ENCODE assay signal across 10 cellular contexts in the genomic region with DNA sequence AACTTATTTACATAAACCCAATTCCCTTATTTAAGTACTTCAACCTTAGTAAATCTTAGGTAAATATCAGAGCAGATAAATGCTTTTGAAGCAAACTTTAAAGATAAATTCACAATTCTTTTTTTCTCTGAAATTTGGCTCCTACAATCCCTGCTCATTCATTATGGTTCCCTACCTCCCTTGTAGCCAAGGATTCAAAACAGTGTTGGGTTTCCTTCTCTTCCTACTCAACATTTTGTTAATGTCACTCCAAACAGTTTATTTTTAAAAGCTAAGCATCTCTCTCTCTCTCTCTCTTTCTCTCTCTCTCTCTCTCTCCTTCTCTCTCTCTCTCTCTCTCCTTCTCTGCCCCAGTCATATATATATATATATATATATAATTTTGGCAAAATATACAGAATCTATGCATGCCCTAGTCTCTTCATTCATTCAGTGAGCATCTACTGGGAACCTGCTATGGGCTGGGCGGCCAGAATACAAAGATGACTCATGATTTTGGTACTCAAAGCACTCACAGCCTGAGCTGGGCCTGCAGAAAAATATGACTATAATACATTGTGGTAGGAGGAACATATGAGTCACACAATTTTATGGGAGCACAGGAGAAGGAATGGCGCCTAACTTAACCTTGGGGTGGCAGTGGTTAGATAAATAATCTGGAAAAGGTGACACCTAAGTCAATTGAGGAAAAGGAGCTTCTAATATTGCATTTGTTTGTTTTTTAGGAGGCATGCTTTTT.
DNase-seq lines count a peak whose midpoint lies in the region; TF ChIP-seq lines count a peak whose summit lies in the region.
"Had no signal": no experiment of that assay in that cellular context is flagged by ENCODE, and none has a peak within 500 bp of the region (broad histone marks: within the 10 kb centered on the region; RNA-seq: fewer than 3 reads in every experiment).

No MANE protein-coding gene starts in this region.

- intact Hi-C loops in posterior vena cava (cut with DNase I) = no loop called here

- no peak for TF ChIP-seq POLR2A in tibial nerve (IDR thresholded peaks at IDR 0.05)

- WGBS in tibial nerve, 2 donors = 20 to 25% methylated on average over 2 of the region's 2 CpGs

- POLR2A ChIA-PET in CD8-positive, alpha-beta memory T cell (lab: Charles Lee) = no interaction called here
- POLR2A ChIA-PET in activated CD4-positive, alpha-beta memory T cell treated with anti-CD3 and anti-CD28 coated beads, Interleukin-2, amount 10 ng/mL, durations not matched to agents 7 days and 5 days (lab: Charles Lee) = no interaction called here

- no peaks in the 10 kb centered on the region for H3K9me3 ChIP-seq in CD8-positive, alpha-beta memory T cell (ENCODE audit: low read length)
- no peaks in the 10 kb centered on the region for H3K9me3 ChIP-seq in tibial nerve

- H3K27ac Mint-ChIP-seq in CD8-positive, alpha-beta memory T cell = no peak overlapping the region
- H3K27ac Mint-ChIP-seq in activated CD4-positive, alpha-beta memory T cell treated with anti-CD3 and anti-CD28 coated beads, Interleukin-2, amount 10 ng/mL, durations not matched to agents 7 days and 5 days = no peak overlapping the region
- H3K27ac Mint-ChIP-seq: stimulated activated naive CD8-positive, alpha-beta T cell treated with anti-CD3 and anti-CD28 coated beads, Interleukin-15, amount 100 ng/mL, for 72 hours had no signal

- no peak overlapping the region for H3K4me3 Mint-ChIP-seq in CD8-positive, alpha-beta memory T cell
- no peak overlapping the region for H3K4me3 Mint-ChIP-seq in activated CD4-positive, alpha-beta memory T cell treated with anti-CD3 and anti-CD28 coated beads, Interleukin-2, amount 10 ng/mL, durations not matched to agents 7 days and 5 days
- H3K4me3 Mint-ChIP-seq: stimulated activated naive CD8-positive, alpha-beta T cell treated with anti-CD3 and anti-CD28 coated beads, Interleukin-15, amount 100 ng/mL, for 72 hours had no signal

- no peaks in the 10 kb centered on the region for H3K4me1 Mint-ChIP-seq in CD8-positive, alpha-beta memory T cell
- no peaks in the 10 kb centered on the region for H3K4me1 Mint-ChIP-seq in activated CD4-positive, alpha-beta memory T cell treated with anti-CD3 and anti-CD28 coated beads, Interleukin-2, amount 10 ng/mL, durations not matched to agents 7 days and 5 days
- H3K4me1 Mint-ChIP-seq: stimulated activated naive CD8-positive, alpha-beta T cell treated with anti-CD3 and anti-CD28 coated beads, Interleukin-15, amount 100 ng/mL, for 72 hours had no signal

- no peak overlapping the region for H3K4me3 ChIP-seq in epithelial cell of proximal tubule (ENCODE audit: low read depth, low read length)
- no peak overlapping the region for H3K4me3 ChIP-seq in CD8-positive, alpha-beta memory T cell (ENCODE audit: low read length)
- H3K4me3 ChIP-seq in tibial nerve = no peak overlapping the region

- DNase-seq in ELR (ENCODE audit: low read depth) (peak; percentile 95), NOMO-1 treated with DMSO at 0.1 percent for 48 hours (lab: John Stamatoyannopoulos, UW; ENCODE audit: unreplicated experiment) (peak; percentile 50), epithelial cell of proximal tubule (ENCODE audit: low read depth) (peak; percentile 52), posterior vena cava (ENCODE audit: low spot score) (peak; percentile 81), tibial nerve (ENCODE audit: low spot score in 2 of 2) (no peak)
- no peak for DNase-seq in CD8-positive, alpha-beta memory T cell
- no peak for DNase-seq in stimulated activated CD8-positive, alpha-beta memory T cell treated with anti-CD3 and anti-CD28 coated beads, Interleukin-4, amount 100 ng/mL, for 48 hours
- no peak for DNase-seq in activated CD4-positive, alpha-beta memory T cell treated with anti-CD3 and anti-CD28 coated beads, Interleukin-2, amount 10 ng/mL, durations not matched to agents 7 days and 5 days
- DNase-seq: NCI-H446 treated with DMSO at 0.1 percent for 48 hours; stimulated activated naive CD8-positive, alpha-beta T cell treated with anti-CD3 and anti-CD28 coated beads, Interleukin-15, amount 100 ng/mL, for 72 hours had no signal

- no peaks in the 10 kb centered on the region for H3K36me3 ChIP-seq in CD8-positive, alpha-beta memory T cell (ENCODE audit: insufficient read depth, low read length)
- no peaks in the 10 kb centered on the region for H3K36me3 ChIP-seq in tibial nerve

- H3K36me3 Mint-ChIP-seq in CD8-positive, alpha-beta memory T cell = no peaks in the 10 kb centered on the region
- no peaks in the 10 kb centered on the region for H3K36me3 Mint-ChIP-seq in activated CD4-positive, alpha-beta memory T cell treated with anti-CD3 and anti-CD28 coated beads, Interleukin-2, amount 10 ng/mL, durations not matched to agents 7 days and 5 days (ENCODE audit: low read depth)

- CTCF ChIA-PET in CD8-positive, alpha-beta memory T cell (lab: Charles Lee) = no interaction called here
- CTCF ChIA-PET in activated CD4-positive, alpha-beta memory T cell treated with anti-CD3 and anti-CD28 coated beads, Interleukin-2, amount 10 ng/mL, durations not matched to agents 7 days and 5 days (lab: Charles Lee) = no interaction called here

- no peak overlapping the region for H3K27ac ChIP-seq in CD8-positive, alpha-beta memory T cell (ENCODE audit: low read depth, low read length)
- H3K27ac ChIP-seq in tibial nerve = no peak overlapping the region

- no peak for TF ChIP-seq EP300 in tibial nerve (IDR thresholded peaks at IDR 0.05)

- no peaks in the 10 kb centered on the region for H3K4me1 ChIP-seq in CD8-positive, alpha-beta memory T cell (ENCODE audit: insufficient read depth, low read length)
- peaks cover 0 to 27% (median 4%) of the 10 kb centered on the region in 4 donors for H3K4me1 ChIP-seq in tibial nerve

- H3K27me3 Mint-ChIP-seq in CD8-positive, alpha-beta memory T cell = peaks cover 9 to 11% of the 10 kb centered on the region in 2 donors
- no peaks in the 10 kb centered on the region for H3K27me3 Mint-ChIP-seq in activated CD4-positive, alpha-beta memory T cell treated with anti-CD3 and anti-CD28 coated beads, Interleukin-2, amount 10 ng/mL, durations not matched to agents 7 days and 5 days

- TF ChIP-seq CTCF in epithelial cell of proximal tubule (conservative IDR thresholded peaks at IDR 0.05; ENCODE audit: low read depth, low read length) (no peak), tibial nerve (IDR thresholded peaks at IDR 0.05) (no peak)

- no peaks in the 10 kb centered on the region for H3K27me3 ChIP-seq in CD8-positive, alpha-beta memory T cell (ENCODE audit: insufficient read depth, low read length, poor library complexity, severe bottlenecking)
- no peaks in the 10 kb centered on the region for H3K27me3 ChIP-seq in tibial nerve

- H3K9me3 Mint-ChIP-seq in CD8-positive, alpha-beta memory T cell = no peaks in the 10 kb centered on the region
- H3K9me3 Mint-ChIP-seq in activated CD4-positive, alpha-beta memory T cell treated with anti-CD3 and anti-CD28 coated beads, Interleukin-2, amount 10 ng/mL, durations not matched to agents 7 days and 5 days = no peaks in the 10 kb centered on the region
- H3K9me3 Mint-ChIP-seq: stimulated activated naive CD8-positive, alpha-beta T cell treated with anti-CD3 and anti-CD28 coated beads, Interleukin-15, amount 100 ng/mL, for 72 hours had no signal

Comparison
In these comparisons a context has a peak if more than half of its experiments do, and no peak if none do; other contexts are left out.
1. DNase-seq: peak in ELR (single experiment), NOMO-1 treated with DMSO at 0.1 percent for 48 hours (single experiment), epithelial cell of proximal tubule (single experiment) and posterior vena cava (single experiment); none in CD8-positive, alpha-beta memory T cell (0 of 5), stimulated activated CD8-positive, alpha-beta memory T cell treated with anti-CD3 and anti-CD28 coated beads, Interleukin-4, amount 100 ng/mL, for 48 hours (single experiment), tibial nerve (0 of 2) and activated CD4-positive, alpha-beta memory T cell treated with anti-CD3 and anti-CD28 coated beads, Interleukin-2, amount 10 ng/mL, durations not matched to agents 7 days and 5 days (single experiment).